In the genomic region with DNA sequence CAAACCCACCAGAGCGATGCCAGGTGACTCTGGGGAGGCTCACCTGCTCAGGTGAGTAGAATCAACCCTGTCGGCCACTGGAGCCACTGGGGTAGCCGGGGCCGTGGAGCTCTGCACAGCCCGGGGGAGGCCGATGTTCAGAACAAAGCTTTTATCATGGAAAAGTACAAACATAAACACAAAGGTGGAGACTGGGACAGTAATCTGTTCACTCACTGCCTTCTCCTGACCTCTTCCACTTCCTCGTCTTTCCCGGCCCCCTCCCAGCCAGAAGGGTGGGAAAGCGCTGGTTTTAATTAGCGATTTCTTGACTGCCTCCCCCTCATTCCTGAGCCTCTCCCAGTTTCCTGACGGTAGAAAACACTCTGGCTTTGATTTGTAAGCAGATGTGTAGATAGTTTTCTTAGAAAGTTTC, we compare ENCODE assay signal across 1 cellular context.
TF ChIP-seq lines count a peak whose summit lies in the region.

No MANE protein-coding gene starts in this region.

TF ChIP-seq in HepG2, 621 proteins besides CTCF, POLR2A, EP300 and RAD21 (continued from another document and continues in another):
- TF ChIP-seq, protein P1, sequence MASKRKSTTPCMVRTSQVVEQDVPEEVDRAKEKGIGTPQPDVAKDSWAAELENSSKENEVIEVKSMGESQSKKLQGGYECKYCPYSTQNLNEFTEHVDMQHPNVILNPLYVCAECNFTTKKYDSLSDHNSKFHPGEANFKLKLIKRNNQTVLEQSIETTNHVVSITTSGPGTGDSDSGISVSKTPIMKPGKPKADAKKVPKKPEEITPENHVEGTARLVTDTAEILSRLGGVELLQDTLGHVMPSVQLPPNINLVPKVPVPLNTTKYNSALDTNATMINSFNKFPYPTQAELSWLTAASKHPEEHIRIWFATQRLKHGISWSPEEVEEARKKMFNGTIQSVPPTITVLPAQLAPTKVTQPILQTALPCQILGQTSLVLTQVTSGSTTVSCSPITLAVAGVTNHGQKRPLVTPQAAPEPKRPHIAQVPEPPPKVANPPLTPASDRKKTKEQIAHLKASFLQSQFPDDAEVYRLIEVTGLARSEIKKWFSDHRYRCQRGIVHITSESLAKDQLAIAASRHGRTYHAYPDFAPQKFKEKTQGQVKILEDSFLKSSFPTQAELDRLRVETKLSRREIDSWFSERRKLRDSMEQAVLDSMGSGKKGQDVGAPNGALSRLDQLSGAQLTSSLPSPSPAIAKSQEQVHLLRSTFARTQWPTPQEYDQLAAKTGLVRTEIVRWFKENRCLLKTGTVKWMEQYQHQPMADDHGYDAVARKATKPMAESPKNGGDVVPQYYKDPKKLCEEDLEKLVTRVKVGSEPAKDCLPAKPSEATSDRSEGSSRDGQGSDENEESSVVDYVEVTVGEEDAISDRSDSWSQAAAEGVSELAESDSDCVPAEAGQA (IDR thresholded peaks at IDR 0.05; ENCODE audit: low read depth): no peak
- TF ChIP-seq, protein P1 (CRISPR knock-in tag; IDR thresholded peaks at IDR 0.05; ENCODE audit: borderline replicate concordance): no peak
- TF ChIP-seq, protein P2, sequence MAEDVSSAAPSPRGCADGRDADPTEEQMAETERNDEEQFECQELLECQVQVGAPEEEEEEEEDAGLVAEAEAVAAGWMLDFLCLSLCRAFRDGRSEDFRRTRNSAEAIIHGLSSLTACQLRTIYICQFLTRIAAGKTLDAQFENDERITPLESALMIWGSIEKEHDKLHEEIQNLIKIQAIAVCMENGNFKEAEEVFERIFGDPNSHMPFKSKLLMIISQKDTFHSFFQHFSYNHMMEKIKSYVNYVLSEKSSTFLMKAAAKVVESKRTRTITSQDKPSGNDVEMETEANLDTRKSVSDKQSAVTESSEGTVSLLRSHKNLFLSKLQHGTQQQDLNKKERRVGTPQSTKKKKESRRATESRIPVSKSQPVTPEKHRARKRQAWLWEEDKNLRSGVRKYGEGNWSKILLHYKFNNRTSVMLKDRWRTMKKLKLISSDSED (CRISPR knock-in tag; IDR thresholded peaks at IDR 0.05): no peak
- TF ChIP-seq ZSCAN20 (CRISPR knock-in tag; IDR thresholded peaks at IDR 0.05; ENCODE audit: borderline replicate concordance): no peak
- no peak for TF ChIP-seq XRCC5 (optimal IDR thresholded peaks at IDR 0.05; ENCODE audit: low read length)
- TF ChIP-seq ZC3H4 (CRISPR knock-in tag; IDR thresholded peaks at IDR 0.05; ENCODE audit: borderline replicate concordance): no peak
- no peak for TF ChIP-seq ZNF550 (CRISPR knock-in tag; IDR thresholded peaks at IDR 0.05; ENCODE audit: borderline replicate concordance)
- no peak for TF ChIP-seq SKI (IDR thresholded peaks at IDR 0.05; ENCODE audit: partially characterized antibody)
- TF ChIP-seq KAT8 (CRISPR knock-in tag; IDR thresholded peaks at IDR 0.05): no peak
- no peak for TF ChIP-seq PHF8 (CRISPR knock-in tag; IDR thresholded peaks at IDR 0.05)
- no peak for TF ChIP-seq SIN3A (IDR thresholded peaks at IDR 0.05; ENCODE audit: borderline replicate concordance, low read depth, low read length)
- TF ChIP-seq REPIN1 (CRISPR knock-in tag; IDR thresholded peaks at IDR 0.05; ENCODE audit: borderline replicate concordance, low read depth): no peak
- no peak for TF ChIP-seq BHLHE40 (IDR thresholded peaks at IDR 0.05; ENCODE audit: low read length)
- TF ChIP-seq MIER3 (CRISPR knock-in tag; IDR thresholded peaks at IDR 0.05; ENCODE audit: borderline replicate concordance): peak; percentile 30; the same call in 1 of the 2 replicates
- TF ChIP-seq, protein P3, sequence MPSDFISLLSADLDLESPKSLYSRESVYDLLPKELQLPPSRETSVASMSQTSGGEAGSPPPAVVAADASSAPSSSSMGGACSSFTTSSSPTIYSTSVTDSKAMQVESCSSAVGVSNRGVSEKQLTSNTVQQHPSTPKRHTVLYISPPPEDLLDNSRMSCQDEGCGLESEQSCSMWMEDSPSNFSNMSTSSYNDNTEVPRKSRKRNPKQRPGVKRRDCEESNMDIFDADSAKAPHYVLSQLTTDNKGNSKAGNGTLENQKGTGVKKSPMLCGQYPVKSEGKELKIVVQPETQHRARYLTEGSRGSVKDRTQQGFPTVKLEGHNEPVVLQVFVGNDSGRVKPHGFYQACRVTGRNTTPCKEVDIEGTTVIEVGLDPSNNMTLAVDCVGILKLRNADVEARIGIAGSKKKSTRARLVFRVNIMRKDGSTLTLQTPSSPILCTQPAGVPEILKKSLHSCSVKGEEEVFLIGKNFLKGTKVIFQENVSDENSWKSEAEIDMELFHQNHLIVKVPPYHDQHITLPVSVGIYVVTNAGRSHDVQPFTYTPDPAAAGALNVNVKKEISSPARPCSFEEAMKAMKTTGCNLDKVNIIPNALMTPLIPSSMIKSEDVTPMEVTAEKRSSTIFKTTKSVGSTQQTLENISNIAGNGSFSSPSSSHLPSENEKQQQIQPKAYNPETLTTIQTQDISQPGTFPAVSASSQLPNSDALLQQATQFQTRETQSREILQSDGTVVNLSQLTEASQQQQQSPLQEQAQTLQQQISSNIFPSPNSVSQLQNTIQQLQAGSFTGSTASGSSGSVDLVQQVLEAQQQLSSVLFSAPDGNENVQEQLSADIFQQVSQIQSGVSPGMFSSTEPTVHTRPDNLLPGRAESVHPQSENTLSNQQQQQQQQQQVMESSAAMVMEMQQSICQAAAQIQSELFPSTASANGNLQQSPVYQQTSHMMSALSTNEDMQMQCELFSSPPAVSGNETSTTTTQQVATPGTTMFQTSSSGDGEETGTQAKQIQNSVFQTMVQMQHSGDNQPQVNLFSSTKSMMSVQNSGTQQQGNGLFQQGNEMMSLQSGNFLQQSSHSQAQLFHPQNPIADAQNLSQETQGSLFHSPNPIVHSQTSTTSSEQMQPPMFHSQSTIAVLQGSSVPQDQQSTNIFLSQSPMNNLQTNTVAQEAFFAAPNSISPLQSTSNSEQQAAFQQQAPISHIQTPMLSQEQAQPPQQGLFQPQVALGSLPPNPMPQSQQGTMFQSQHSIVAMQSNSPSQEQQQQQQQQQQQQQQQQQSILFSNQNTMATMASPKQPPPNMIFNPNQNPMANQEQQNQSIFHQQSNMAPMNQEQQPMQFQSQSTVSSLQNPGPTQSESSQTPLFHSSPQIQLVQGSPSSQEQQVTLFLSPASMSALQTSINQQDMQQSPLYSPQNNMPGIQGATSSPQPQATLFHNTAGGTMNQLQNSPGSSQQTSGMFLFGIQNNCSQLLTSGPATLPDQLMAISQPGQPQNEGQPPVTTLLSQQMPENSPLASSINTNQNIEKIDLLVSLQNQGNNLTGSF (CRISPR knock-in tag; IDR thresholded peaks at IDR 0.05): no peak
- TF ChIP-seq ATRX (CRISPR knock-in tag; IDR thresholded peaks at IDR 0.05; ENCODE audit: borderline replicate concordance): no peak
- no peak for TF ChIP-seq NFYC (CRISPR knock-in tag; IDR thresholded peaks at IDR 0.05)
- TF ChIP-seq HOXA5 (CRISPR knock-in tag; IDR thresholded peaks at IDR 0.05): 0 out of 2 replicates have a peak, but pooled peaks have one; percentile 21
- no peak for TF ChIP-seq ZNF747 (CRISPR knock-in tag; IDR thresholded peaks at IDR 0.05; ENCODE audit: borderline replicate concordance)
- TF ChIP-seq MATR3 (CRISPR knock-in tag; IDR thresholded peaks at IDR 0.05): no peak
- TF ChIP-seq PHF20 (CRISPR knock-in tag; IDR thresholded peaks at IDR 0.05): no peak
- TF ChIP-seq HIVEP1 (CRISPR knock-in tag; IDR thresholded peaks at IDR 0.05): no peak
- no peak for TF ChIP-seq REL (CRISPR knock-in tag; conservative IDR thresholded peaks at IDR 0.05)
- TF ChIP-seq ZNF589 (CRISPR knock-in tag; conservative IDR thresholded peaks at IDR 0.05): no peak
- 0 out of 2 replicates have a peak, but pooled peaks have one; percentile 9 for TF ChIP-seq ZNF501 (CRISPR knock-in tag; IDR thresholded peaks at IDR 0.05)
- TF ChIP-seq ZNF251 (CRISPR knock-in tag; IDR thresholded peaks at IDR 0.05): no peak
- TF ChIP-seq, protein P4, sequence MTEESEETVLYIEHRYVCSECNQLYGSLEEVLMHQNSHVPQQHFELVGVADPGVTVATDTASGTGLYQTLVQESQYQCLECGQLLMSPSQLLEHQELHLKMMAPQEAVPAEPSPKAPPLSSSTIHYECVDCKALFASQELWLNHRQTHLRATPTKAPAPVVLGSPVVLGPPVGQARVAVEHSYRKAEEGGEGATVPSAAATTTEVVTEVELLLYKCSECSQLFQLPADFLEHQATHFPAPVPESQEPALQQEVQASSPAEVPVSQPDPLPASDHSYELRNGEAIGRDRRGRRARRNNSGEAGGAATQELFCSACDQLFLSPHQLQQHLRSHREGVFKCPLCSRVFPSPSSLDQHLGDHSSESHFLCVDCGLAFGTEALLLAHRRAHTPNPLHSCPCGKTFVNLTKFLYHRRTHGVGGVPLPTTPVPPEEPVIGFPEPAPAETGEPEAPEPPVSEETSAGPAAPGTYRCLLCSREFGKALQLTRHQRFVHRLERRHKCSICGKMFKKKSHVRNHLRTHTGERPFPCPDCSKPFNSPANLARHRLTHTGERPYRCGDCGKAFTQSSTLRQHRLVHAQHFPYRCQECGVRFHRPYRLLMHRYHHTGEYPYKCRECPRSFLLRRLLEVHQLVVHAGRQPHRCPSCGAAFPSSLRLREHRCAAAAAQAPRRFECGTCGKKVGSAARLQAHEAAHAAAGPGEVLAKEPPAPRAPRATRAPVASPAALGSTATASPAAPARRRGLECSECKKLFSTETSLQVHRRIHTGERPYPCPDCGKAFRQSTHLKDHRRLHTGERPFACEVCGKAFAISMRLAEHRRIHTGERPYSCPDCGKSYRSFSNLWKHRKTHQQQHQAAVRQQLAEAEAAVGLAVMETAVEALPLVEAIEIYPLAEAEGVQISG (CRISPR knock-in tag; IDR thresholded peaks at IDR 0.05): 0 out of 2 replicates have a peak, but pooled peaks have one; percentile 10
- TF ChIP-seq ZFP62 (CRISPR knock-in tag; IDR thresholded peaks at IDR 0.05): no peak
- no peak for TF ChIP-seq ZNF256 (CRISPR knock-in tag; conservative IDR thresholded peaks at IDR 0.05)
- TF ChIP-seq NONO (IDR thresholded peaks at IDR 0.05): no peak
- no peak for TF ChIP-seq NONO (CRISPR knock-in tag; conservative IDR thresholded peaks at IDR 0.05)
- peak; percentile 38; the same call in 1 of the 2 replicates for TF ChIP-seq SAP130 (CRISPR knock-in tag; IDR thresholded peaks at IDR 0.05; ENCODE audit: low read depth)
- TF ChIP-seq POLR2AphosphoS5 (IDR thresholded peaks at IDR 0.05; ENCODE audit: low read depth, low read length): no peak
- TF ChIP-seq, protein P5, sequence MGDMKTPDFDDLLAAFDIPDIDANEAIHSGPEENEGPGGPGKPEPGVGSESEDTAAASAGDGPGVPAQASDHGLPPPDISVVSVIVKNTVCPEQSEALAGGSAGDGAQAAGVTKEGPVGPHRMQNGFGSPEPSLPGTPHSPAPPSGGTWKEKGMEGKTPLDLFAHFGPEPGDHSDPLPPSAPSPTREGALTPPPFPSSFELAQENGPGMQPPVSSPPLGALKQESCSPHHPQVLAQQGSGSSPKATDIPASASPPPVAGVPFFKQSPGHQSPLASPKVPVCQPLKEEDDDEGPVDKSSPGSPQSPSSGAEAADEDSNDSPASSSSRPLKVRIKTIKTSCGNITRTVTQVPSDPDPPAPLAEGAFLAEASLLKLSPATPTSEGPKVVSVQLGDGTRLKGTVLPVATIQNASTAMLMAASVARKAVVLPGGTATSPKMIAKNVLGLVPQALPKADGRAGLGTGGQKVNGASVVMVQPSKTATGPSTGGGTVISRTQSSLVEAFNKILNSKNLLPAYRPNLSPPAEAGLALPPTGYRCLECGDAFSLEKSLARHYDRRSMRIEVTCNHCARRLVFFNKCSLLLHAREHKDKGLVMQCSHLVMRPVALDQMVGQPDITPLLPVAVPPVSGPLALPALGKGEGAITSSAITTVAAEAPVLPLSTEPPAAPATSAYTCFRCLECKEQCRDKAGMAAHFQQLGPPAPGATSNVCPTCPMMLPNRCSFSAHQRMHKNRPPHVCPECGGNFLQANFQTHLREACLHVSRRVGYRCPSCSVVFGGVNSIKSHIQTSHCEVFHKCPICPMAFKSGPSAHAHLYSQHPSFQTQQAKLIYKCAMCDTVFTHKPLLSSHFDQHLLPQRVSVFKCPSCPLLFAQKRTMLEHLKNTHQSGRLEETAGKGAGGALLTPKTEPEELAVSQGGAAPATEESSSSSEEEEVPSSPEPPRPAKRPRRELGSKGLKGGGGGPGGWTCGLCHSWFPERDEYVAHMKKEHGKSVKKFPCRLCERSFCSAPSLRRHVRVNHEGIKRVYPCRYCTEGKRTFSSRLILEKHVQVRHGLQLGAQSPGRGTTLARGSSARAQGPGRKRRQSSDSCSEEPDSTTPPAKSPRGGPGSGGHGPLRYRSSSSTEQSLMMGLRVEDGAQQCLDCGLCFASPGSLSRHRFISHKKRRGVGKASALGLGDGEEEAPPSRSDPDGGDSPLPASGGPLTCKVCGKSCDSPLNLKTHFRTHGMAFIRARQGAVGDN (CRISPR knock-in tag; IDR thresholded peaks at IDR 0.05): peak; percentile 63
- peak; percentile 73 for TF ChIP-seq ELF3 (CRISPR knock-in tag; IDR thresholded peaks at IDR 0.05)
- no peak for TF ChIP-seq ZNF343 (CRISPR knock-in tag; IDR thresholded peaks at IDR 0.05)
- TF ChIP-seq, protein P6, sequence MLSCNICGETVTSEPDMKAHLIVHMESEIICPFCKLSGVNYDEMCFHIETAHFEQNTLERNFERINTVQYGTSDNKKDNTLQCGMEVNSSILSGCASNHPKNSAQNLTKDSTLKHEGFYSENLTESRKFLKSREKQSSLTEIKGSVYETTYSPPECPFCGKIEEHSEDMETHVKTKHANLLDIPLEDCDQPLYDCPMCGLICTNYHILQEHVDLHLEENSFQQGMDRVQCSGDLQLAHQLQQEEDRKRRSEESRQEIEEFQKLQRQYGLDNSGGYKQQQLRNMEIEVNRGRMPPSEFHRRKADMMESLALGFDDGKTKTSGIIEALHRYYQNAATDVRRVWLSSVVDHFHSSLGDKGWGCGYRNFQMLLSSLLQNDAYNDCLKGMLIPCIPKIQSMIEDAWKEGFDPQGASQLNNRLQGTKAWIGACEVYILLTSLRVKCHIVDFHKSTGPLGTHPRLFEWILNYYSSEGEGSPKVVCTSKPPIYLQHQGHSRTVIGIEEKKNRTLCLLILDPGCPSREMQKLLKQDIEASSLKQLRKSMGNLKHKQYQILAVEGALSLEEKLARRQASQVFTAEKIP (CRISPR knock-in tag; IDR thresholded peaks at IDR 0.05; ENCODE audit: borderline replicate concordance): no peak
- TF ChIP-seq POLR2AphosphoS2 (IDR thresholded peaks at IDR 0.05; ENCODE audit: low read depth, low read length): no peak
- no peak for TF ChIP-seq ZFP36L1 (CRISPR knock-in tag; IDR thresholded peaks at IDR 0.05)
